Comparison of ENCODE assay signal across 1 cellular context in genomic region chr19:19033426-19034203, GRCh38.
TF ChIP-seq lines count a peak whose summit lies in the region.

TSS of gene ARMC6 (plus strand) at chr19:19033603. CDS start at chr19:19034210, 607 bp downstream.
TSS of gene SUGP2 (minus strand) at chr19:19033517. CDS start at chr19:19031071, 2,446 bp downstream.

TF ChIP-seq in GM12878, 131 proteins besides CTCF, POLR2A, EP300 and RAD21 (continued from another document and continues in another):
- TF ChIP-seq MLLT1 (IDR thresholded peaks at IDR 0.05) (no peak; the same call in 1 of the 2 replicates), PAX8 (IDR thresholded peaks at IDR 0.05) (no peak), MTA3 (IDR thresholded peaks at IDR 0.05; ENCODE audit: borderline replicate concordance, low read length) (no peak), BCL11A (IDR thresholded peaks at IDR 0.05; ENCODE audit: low read depth, low read length) (no peak), ZNF384 (IDR thresholded peaks at IDR 0.05; ENCODE audit: borderline replicate concordance, low read depth, low read length) (peak; percentile 72), PBX3 (IDR thresholded peaks at IDR 0.05; ENCODE audit: insufficient replicate concordance, low read depth, low read length) (no peak), BRCA1 (IDR thresholded peaks at IDR 0.05; ENCODE audit: low read depth, low read length) (no peak), CUX1 (IDR thresholded peaks at IDR 0.05; ENCODE audit: insufficient replicate concordance, low read depth, low read length) (no peak), TBL1XR1 (IDR thresholded peaks at IDR 0.05; ENCODE audit: low read depth, low read length) (no peak), ZNF274 (IDR thresholded peaks at IDR 0.05; ENCODE audit: insufficient read depth, insufficient read length) (no peak), SMAD1 (IDR thresholded peaks at IDR 0.05; ENCODE audit: low read depth, partially characterized antibody) (no peak), YBX1 (IDR thresholded peaks at IDR 0.05) (no peak), RBBP5 (conservative IDR thresholded peaks at IDR 0.05) (no peak), ZNF207 (IDR thresholded peaks at IDR 0.05; ENCODE audit: borderline replicate concordance) (peak; percentile 30; the same call in 1 of the 2 replicates), KDM1A (IDR thresholded peaks at IDR 0.05; ENCODE audit: borderline replicate concordance) (no peak), CBX5 (IDR thresholded peaks at IDR 0.05; ENCODE audit: low read depth) (no peak), NR2F1 (conservative IDR thresholded peaks at IDR 0.05) (no peak), TCF12 (IDR thresholded peaks at IDR 0.05; ENCODE audit: low read depth, low read length) (no peak), CREM (IDR thresholded peaks at IDR 0.05; ENCODE audit: low read depth) (no peak), SMC3 (IDR thresholded peaks at IDR 0.05; ENCODE audit: borderline replicate concordance, low read length) (no peak), MXI1 (IDR thresholded peaks at IDR 0.05; ENCODE audit: low read depth, low read length) (peak; percentile 98), MYC (IDR thresholded peaks at IDR 0.05; ENCODE audit: insufficient read depth, insufficient read length, insufficient replicate concordance, low read length, severe bottlenecking) (peak; percentile 74), NFYA (IDR thresholded peaks at IDR 0.05; ENCODE audit: borderline replicate concordance, low read depth, low read length) (no peak), ZNF622 (IDR thresholded peaks at IDR 0.05) (no peak), IRF4 (IDR thresholded peaks at IDR 0.05; ENCODE audit: low read depth, low read length) (no peak), CBX3 (IDR thresholded peaks at IDR 0.05; ENCODE audit: borderline replicate concordance, low read depth) (no peak), NBN (IDR thresholded peaks at IDR 0.05) (peak; percentile 62; the same call in 1 of the 2 replicates), SUPT20H (IDR thresholded peaks at IDR 0.05; ENCODE audit: borderline replicate concordance, control insufficient read depth, low read depth, low read length) (no peak), SUZ12 (IDR thresholded peaks at IDR 0.05; ENCODE audit: unreplicated experiment) (no peak), IRF5 (IDR thresholded peaks at IDR 0.05; ENCODE audit: borderline replicate concordance) (no peak), LARP7 (IDR thresholded peaks at IDR 0.05) (no peak; the same call in 1 of the 2 replicates)
- TF ChIP-seq, protein P1, sequence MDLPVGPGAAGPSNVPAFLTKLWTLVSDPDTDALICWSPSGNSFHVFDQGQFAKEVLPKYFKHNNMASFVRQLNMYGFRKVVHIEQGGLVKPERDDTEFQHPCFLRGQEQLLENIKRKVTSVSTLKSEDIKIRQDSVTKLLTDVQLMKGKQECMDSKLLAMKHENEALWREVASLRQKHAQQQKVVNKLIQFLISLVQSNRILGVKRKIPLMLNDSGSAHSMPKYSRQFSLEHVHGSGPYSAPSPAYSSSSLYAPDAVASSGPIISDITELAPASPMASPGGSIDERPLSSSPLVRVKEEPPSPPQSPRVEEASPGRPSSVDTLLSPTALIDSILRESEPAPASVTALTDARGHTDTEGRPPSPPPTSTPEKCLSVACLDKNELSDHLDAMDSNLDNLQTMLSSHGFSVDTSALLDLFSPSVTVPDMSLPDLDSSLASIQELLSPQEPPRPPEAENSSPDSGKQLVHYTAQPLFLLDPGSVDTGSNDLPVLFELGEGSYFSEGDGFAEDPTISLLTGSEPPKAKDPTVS (IDR thresholded peaks at IDR 0.05; ENCODE audit: low read depth, low read length) = no peak
- TF ChIP-seq, protein P2, sequence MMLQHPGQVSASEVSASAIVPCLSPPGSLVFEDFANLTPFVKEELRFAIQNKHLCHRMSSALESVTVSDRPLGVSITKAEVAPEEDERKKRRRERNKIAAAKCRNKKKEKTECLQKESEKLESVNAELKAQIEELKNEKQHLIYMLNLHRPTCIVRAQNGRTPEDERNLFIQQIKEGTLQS (IDR thresholded peaks at IDR 0.05; ENCODE audit: borderline replicate concordance, extremely low read depth, low read depth, low read length) = peak; percentile 74; the same call in 1 of the 2 replicates
- TF ChIP-seq, protein P3, sequence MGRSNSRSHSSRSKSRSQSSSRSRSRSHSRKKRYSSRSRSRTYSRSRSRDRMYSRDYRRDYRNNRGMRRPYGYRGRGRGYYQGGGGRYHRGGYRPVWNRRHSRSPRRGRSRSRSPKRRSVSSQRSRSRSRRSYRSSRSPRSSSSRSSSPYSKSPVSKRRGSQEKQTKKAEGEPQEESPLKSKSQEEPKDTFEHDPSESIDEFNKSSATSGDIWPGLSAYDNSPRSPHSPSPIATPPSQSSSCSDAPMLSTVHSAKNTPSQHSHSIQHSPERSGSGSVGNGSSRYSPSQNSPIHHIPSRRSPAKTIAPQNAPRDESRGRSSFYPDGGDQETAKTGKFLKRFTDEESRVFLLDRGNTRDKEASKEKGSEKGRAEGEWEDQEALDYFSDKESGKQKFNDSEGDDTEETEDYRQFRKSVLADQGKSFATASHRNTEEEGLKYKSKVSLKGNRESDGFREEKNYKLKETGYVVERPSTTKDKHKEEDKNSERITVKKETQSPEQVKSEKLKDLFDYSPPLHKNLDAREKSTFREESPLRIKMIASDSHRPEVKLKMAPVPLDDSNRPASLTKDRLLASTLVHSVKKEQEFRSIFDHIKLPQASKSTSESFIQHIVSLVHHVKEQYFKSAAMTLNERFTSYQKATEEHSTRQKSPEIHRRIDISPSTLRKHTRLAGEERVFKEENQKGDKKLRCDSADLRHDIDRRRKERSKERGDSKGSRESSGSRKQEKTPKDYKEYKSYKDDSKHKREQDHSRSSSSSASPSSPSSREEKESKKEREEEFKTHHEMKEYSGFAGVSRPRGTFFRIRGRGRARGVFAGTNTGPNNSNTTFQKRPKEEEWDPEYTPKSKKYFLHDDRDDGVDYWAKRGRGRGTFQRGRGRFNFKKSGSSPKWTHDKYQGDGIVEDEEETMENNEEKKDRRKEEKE (IDR thresholded peaks at IDR 0.05) = no peak
- TF ChIP-seq, protein P4, sequence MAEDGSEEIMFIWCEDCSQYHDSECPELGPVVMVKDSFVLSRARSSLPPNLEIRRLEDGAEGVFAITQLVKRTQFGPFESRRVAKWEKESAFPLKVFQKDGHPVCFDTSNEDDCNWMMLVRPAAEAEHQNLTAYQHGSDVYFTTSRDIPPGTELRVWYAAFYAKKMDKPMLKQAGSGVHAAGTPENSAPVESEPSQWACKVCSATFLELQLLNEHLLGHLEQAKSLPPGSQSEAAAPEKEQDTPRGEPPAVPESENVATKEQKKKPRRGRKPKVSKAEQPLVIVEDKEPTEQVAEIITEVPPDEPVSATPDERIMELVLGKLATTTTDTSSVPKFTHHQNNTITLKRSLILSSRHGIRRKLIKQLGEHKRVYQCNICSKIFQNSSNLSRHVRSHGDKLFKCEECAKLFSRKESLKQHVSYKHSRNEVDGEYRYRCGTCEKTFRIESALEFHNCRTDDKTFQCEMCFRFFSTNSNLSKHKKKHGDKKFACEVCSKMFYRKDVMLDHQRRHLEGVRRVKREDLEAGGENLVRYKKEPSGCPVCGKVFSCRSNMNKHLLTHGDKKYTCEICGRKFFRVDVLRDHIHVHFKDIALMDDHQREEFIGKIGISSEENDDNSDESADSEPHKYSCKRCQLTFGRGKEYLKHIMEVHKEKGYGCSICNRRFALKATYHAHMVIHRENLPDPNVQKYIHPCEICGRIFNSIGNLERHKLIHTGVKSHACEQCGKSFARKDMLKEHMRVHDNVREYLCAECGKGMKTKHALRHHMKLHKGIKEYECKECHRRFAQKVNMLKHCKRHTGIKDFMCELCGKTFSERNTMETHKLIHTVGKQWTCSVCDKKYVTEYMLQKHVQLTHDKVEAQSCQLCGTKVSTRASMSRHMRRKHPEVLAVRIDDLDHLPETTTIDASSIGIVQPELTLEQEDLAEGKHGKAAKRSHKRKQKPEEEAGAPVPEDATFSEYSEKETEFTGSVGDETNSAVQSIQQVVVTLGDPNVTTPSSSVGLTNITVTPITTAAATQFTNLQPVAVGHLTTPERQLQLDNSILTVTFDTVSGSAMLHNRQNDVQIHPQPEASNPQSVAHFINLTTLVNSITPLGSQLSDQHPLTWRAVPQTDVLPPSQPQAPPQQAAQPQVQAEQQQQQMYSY (CRISPR knock-in tag; IDR thresholded peaks at IDR 0.05) = no peak
- TF ChIP-seq, protein P5, sequence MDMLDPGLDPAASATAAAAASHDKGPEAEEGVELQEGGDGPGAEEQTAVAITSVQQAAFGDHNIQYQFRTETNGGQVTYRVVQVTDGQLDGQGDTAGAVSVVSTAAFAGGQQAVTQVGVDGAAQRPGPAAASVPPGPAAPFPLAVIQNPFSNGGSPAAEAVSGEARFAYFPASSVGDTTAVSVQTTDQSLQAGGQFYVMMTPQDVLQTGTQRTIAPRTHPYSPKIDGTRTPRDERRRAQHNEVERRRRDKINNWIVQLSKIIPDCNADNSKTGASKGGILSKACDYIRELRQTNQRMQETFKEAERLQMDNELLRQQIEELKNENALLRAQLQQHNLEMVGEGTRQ (IDR thresholded peaks at IDR 0.05; ENCODE audit: borderline replicate concordance, low read depth, low read length) = no peak; the same call in 1 of the 2 replicates
